Comparison of ENCODE assay signal across 1 cellular context in genomic region chr6:135922746-135923145, GRCh38.
TF ChIP-seq lines count a peak whose summit lies in the region.

No MANE protein-coding gene starts in this region.

TF ChIP-seq in IMR-90, 13 proteins besides CTCF, POLR2A, EP300 and RAD21 (continued from another document):
- TF ChIP-seq USF2 (IDR thresholded peaks at IDR 0.05; ENCODE audit: low read depth, low read length) (no peak), MXI1 (IDR thresholded peaks at IDR 0.05; ENCODE audit: borderline replicate concordance, low read depth, low read length) (no peak), CEBPB (IDR thresholded peaks at IDR 0.05; ENCODE audit: low read depth, low read length) (no peak)
